Comparison of ENCODE assay signal across 21 cellular contexts in the genomic region with DNA sequence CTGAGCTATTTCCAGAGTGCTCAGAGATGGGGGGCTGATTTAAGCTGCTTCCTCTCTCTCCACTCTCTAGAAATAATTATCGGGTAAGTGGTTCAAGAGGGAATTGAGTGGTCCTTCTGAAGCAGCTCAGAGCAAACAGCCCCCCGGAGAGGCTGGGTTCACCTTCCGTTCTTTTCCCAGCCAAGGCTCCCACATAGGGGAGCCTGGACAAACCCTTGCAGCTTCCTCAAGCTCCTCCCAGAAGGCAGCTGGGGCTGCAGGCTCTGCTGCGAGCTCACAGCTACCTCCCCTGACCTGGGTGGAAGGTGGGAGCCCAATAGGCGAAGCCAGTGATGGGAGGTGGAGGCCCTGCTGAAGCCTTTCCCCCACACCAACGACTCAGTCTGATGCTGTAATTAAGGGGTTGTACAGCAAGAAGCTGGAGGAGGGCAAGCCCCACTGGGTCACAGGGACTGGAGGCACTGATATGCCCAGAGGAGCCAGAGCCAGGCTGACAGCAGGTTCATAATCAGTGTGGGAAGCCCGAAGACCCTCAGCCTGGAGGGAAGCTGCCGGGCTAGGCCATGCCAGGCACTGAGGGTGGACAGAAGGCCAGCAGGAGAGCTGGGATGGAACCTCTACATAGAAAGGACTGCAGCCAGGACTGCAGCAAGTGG. TPM values are rescaled to one million over a fixed set of nuclear protein-coding genes. Genes with fewer than 3 reads are reported as not detected.
DNase-seq lines count a peak whose midpoint lies in the region; ATAC-seq and TF ChIP-seq lines count a peak whose summit lies in the region.
"Had no signal": no experiment of that assay in that cellular context is flagged by ENCODE, and none has a peak within 500 bp of the region (broad histone marks: within the 10 kb centered on the region; RNA-seq: fewer than 3 reads in every experiment).

No MANE protein-coding gene starts in this region.

- intact Hi-C loops in natural killer cell (cut with micrococcal nuclease) = no loop called here

- ATAC-seq in natural killer cell = no peak
- ATAC-seq: activated T-cell treated with anti-CD3 and anti-CD28 coated beads, Interleukin-2, amount 50 U/mL, for 72 hours had no signal

- peaks cover 23% of the 10 kb centered on the region for H3K4me1 Mint-ChIP-seq in activated naive CD8-positive, alpha-beta T cell treated with anti-CD3 and anti-CD28 coated beads for 36 hours
- H3K4me1 Mint-ChIP-seq in natural killer cell = peaks cover 21 to 22% of the 10 kb centered on the region in 2 donors

- TF ChIP-seq CTCF in natural killer cell (IDR thresholded peaks at IDR 0.05) = no peak

- no peaks in the 10 kb centered on the region for H3K27me3 Mint-ChIP-seq in activated naive CD8-positive, alpha-beta T cell treated with anti-CD3 and anti-CD28 coated beads for 36 hours
- no peaks in the 10 kb centered on the region for H3K27me3 Mint-ChIP-seq in natural killer cell (ENCODE audit: low read depth in 2 of 2)
- H3K27me3 Mint-ChIP-seq: activated B cell treated with CpG ODN at 0.5 μM for 24 hours had no signal

- H3K9me3 Mint-ChIP-seq in activated naive CD8-positive, alpha-beta T cell treated with anti-CD3 and anti-CD28 coated beads for 36 hours = no peaks in the 10 kb centered on the region
- no peaks in the 10 kb centered on the region for H3K9me3 Mint-ChIP-seq in natural killer cell
- H3K9me3 Mint-ChIP-seq: activated B cell treated with CpG ODN at 0.5 μM for 24 hours; activated T-cell treated with anti-CD3 and anti-CD28 coated beads, Interleukin-2, amount 50 U/mL, for 72 hours; H9 had no signal

- peak; percentile 39 for DNase-seq in NCI-H1436 (lab: John Stamatoyannopoulos, UW)
- DNase-seq in NCI-H1436 treated with DMSO at 0.1 percent for 48 hours (lab: John Stamatoyannopoulos, UW) = no peak
- peak; percentile 13 for DNase-seq in NCI-H1092 (lab: John Stamatoyannopoulos, UW)
- DNase-seq in activated naive CD8-positive, alpha-beta T cell treated with anti-CD3 and anti-CD28 coated beads for 36 hours = no peak
- DNase-seq in natural killer cell = no peak
- DNase-seq in cerebellar cortex (ENCODE audit: low spot score) = no peak
- DNase-seq in NCI-H187 treated with DMSO at 0.1 percent for 48 hours (lab: John Stamatoyannopoulos, UW) = no peak
- DNase-seq in epidermal melanocyte (ENCODE audit: insufficient read length, low spot score) = no peak
- DNase-seq: 8988T; activated B cell treated with CpG ODN at 0.5 μM for 24 hours; activated CD8-positive, alpha-beta memory T cell treated with anti-CD3 and anti-CD28 coated beads for 24 hours; activated T-cell treated with anti-CD3 and anti-CD28 coated beads, Interleukin-2, amount 50 U/mL, for 72 hours; brain microvascular endothelial cell; Caco-2; dermis blood vessel endothelial cell; foreskin fibroblast; H9; NCI-H2029 treated with DMSO at 0.1 percent for 48 hours; NCI-H526; stimulated activated CD4-positive, alpha-beta T cell treated with anti-CD3 and anti-CD28 coated beads, Interleukin-12 subunit alpha, Interleukin-12 subunit beta, amount 100 ng/mL, for 4 hours; T-helper 9 cell had no signal

- H3K36me3 Mint-ChIP-seq in activated naive CD8-positive, alpha-beta T cell treated with anti-CD3 and anti-CD28 coated beads for 36 hours = peaks cover 8% of the 10 kb centered on the region
- H3K36me3 Mint-ChIP-seq in natural killer cell = no peaks in the 10 kb centered on the region

- no peak overlapping the region for H3K4me3 Mint-ChIP-seq in activated naive CD8-positive, alpha-beta T cell treated with anti-CD3 and anti-CD28 coated beads for 36 hours
- H3K4me3 Mint-ChIP-seq in natural killer cell = no peak overlapping the region
- H3K4me3 Mint-ChIP-seq: activated B cell treated with CpG ODN at 0.5 μM for 24 hours, H9 had no signal

- H3K27ac Mint-ChIP-seq in activated naive CD8-positive, alpha-beta T cell treated with anti-CD3 and anti-CD28 coated beads for 36 hours = peak overlapping the region; percentile 71
- H3K27ac Mint-ChIP-seq in natural killer cell = peak overlapping the region; percentile 62 to 83
- H3K27ac Mint-ChIP-seq: activated B cell treated with CpG ODN at 0.5 μM for 24 hours had no signal

RNA-seq across cellular contexts. Expression of a gene that starts 52.4 kb away (rescaled TPM):
- 100 to 1,000 TPM; 165 to 168 TPM for total RNA-seq in activated naive CD8-positive, alpha-beta T cell treated with anti-CD3 and anti-CD28 coated beads for 36 hours
- total RNA-seq in natural killer cell = 100 to 1,000 TPM in 2 of 3 donors, 10 to 100 TPM in 1; 97.2 to 136 (median 116) TPM

RNA-seq across cellular contexts. Expression of a gene that starts 57.8 kb away (rescaled TPM):
- total RNA-seq in activated naive CD8-positive, alpha-beta T cell treated with anti-CD3 and anti-CD28 coated beads for 36 hours = 10 to 100 TPM; 26.8 to 31.8 TPM
- total RNA-seq in natural killer cell = 10 to 100 TPM; 16.6 to 23.7 (median 20.7) TPM

Comparison
In these comparisons a context has a peak if more than half of its experiments do, and no peak if none do; other contexts are left out.
1. DNase-seq: peak in NCI-H1436 (single experiment) and NCI-H1092 (single experiment); none in NCI-H1436 treated with DMSO at 0.1 percent for 48 hours (single experiment), activated naive CD8-positive, alpha-beta T cell treated with anti-CD3 and anti-CD28 coated beads for 36 hours (single experiment), natural killer cell (single experiment), cerebellar cortex (single experiment), NCI-H187 treated with DMSO at 0.1 percent for 48 hours (single experiment) and epidermal melanocyte (single experiment).